1 cellular context compared by ENCODE assay signal in the genomic region with DNA sequence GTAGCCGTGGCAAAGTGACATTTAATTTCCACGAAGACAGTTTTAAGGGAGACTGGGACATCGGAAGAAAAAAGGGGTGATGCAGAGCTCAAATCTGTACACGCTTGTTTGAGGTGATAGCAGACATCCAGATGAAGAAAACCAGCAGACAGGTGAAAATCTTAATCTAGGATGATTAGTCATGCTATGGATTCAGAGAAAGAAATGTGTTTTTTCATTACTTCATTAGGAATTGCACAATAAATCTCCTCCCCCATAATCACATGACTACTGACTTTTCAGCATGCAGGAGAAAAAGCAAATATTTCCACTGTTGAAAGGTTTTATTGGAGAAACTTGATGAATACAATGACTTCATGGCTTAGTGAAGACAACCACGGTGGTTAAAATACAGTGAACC.
TF ChIP-seq lines count a peak whose summit lies in the region.

No MANE protein-coding gene starts in this region.

TF ChIP-seq in GM12878, 131 proteins besides CTCF, POLR2A, EP300 and RAD21:
- no peak for TF ChIP-seq TBL1XR1 (IDR thresholded peaks at IDR 0.05; ENCODE audit: low read depth, low read length)
- TF ChIP-seq NR2C2 (IDR thresholded peaks at IDR 0.05; ENCODE audit: borderline replicate concordance, control insufficient read depth, insufficient read length, low read depth) = no peak
- TF ChIP-seq MYC (IDR thresholded peaks at IDR 0.05; ENCODE audit: insufficient read depth, insufficient read length, insufficient replicate concordance, low read length, severe bottlenecking) = no peak
- TF ChIP-seq ZZZ3 (IDR thresholded peaks at IDR 0.05; ENCODE audit: control insufficient read depth, insufficient read length, low read depth) = no peak
- no peak for TF ChIP-seq CEBPZ (IDR thresholded peaks at IDR 0.05; ENCODE audit: low read depth, low read length)
- no peak for TF ChIP-seq ZNF592 (IDR thresholded peaks at IDR 0.05)
- TF ChIP-seq CHD1 (IDR thresholded peaks at IDR 0.05; ENCODE audit: low read depth, low read length) = no peak
- TF ChIP-seq GABPA (IDR thresholded peaks at IDR 0.05; ENCODE audit: low read depth) = no peak
- no peak for TF ChIP-seq EZH2 (IDR thresholded peaks at IDR 0.05; ENCODE audit: borderline replicate concordance, control insufficient read depth, low read depth, low read length)
- TF ChIP-seq KDM1A (IDR thresholded peaks at IDR 0.05; ENCODE audit: borderline replicate concordance) = no peak
- no peak for TF ChIP-seq HCFC1 (IDR thresholded peaks at IDR 0.05; ENCODE audit: low read length)
